Comparison of ENCODE assay signal across 26 cellular contexts in the genomic region with DNA sequence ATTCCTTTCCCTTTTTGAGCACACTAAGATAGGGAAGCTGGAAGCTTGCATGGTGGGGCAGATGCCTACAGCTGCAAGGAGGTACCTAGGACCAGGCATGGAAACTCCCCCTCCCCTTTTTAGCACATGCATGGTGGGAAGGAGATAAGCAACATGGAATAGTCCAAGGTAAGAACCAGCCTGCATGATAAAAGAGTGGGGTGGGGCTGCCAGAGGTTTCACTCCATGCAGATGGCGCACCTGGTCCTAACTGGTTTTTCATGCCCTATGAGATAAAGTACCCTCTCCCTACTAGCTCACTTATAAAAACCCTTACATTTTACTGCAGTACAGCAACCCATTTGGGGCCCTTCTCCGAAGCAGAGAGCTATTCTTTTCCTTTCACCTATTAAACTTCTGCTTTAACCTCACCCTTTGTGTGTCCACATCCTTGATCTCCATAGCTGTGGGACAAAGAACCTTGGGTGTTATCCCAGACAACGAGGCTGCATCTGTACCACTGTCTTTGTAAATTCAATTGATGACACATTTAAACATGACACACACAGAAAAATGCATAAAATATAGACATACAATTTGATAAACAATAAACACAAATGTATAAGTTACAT. TPM values are rescaled to one million over a fixed set of nuclear protein-coding genes. Genes with fewer than 3 reads are reported as not detected.
DNase-seq lines count a peak whose midpoint lies in the region; ATAC-seq and TF ChIP-seq lines count a peak whose summit lies in the region.
"Had no signal": no experiment of that assay in that cellular context is flagged by ENCODE, and none has a peak within 500 bp of the region (broad histone marks: within the 10 kb centered on the region; RNA-seq: fewer than 3 reads in every experiment).

No MANE protein-coding gene starts in this region.

- peak overlapping the region; percentile 1 to 81 (median 68) for H3K27ac Mint-ChIP-seq in nephron
- no peak overlapping the region for H3K27ac Mint-ChIP-seq in activated naive CD8-positive, alpha-beta T cell treated with anti-CD3 and anti-CD28 coated beads, Interleukin-2, amount 50 U/mL, for 24 hours
- no peak overlapping the region for H3K27ac Mint-ChIP-seq in chondrocyte (ENCODE audit: unreplicated experiment)
- H3K27ac Mint-ChIP-seq: CD14-positive monocyte; CD4-positive, alpha-beta memory T cell; CD4-positive, CD25-positive, alpha-beta regulatory T cell; CD8-positive, alpha-beta memory T cell had no signal

- H3K36me3 Mint-ChIP-seq in nephron (ENCODE audit: low read depth) (no peaks in the 10 kb centered on the region), chondrocyte (ENCODE audit: low read depth) (no peaks in the 10 kb centered on the region)
- no peaks in the 10 kb centered on the region for H3K36me3 Mint-ChIP-seq in activated naive CD8-positive, alpha-beta T cell treated with anti-CD3 and anti-CD28 coated beads, Interleukin-2, amount 50 U/mL, for 24 hours (ENCODE audit: low read depth)
- H3K36me3 Mint-ChIP-seq: CD14-positive monocyte; CD4-positive, alpha-beta memory T cell; CD4-positive, CD25-positive, alpha-beta regulatory T cell; CD8-positive, alpha-beta memory T cell had no signal

- peaks cover 0 to 14% (median 0%) of the 10 kb centered on the region in 4 donors for H3K27me3 ChIP-seq in esophagus muscularis mucosa
- H3K27me3 ChIP-seq: BE2C, BLaER1 had no signal

- intact Hi-C loops in esophagus muscularis mucosa (cut with DNase I), result no loop called here

- H3K4me3 Mint-ChIP-seq in nephron, result no peak overlapping the region
- no peak overlapping the region for H3K4me3 Mint-ChIP-seq in activated naive CD8-positive, alpha-beta T cell treated with anti-CD3 and anti-CD28 coated beads, Interleukin-2, amount 50 U/mL, for 24 hours
- H3K4me3 Mint-ChIP-seq in chondrocyte (ENCODE audit: unreplicated experiment), result no peak overlapping the region
- H3K4me3 Mint-ChIP-seq: CD14-positive monocyte; CD4-positive, alpha-beta memory T cell; CD8-positive, alpha-beta memory T cell had no signal

- H3K4me3 ChIP-seq in esophagus muscularis mucosa, result no peak overlapping the region
- H3K4me3 ChIP-seq: BLaER1, GM12878 had no signal

- 83% methylated on average over 3 of the region's 3 CpGs for WGBS in esophagus muscularis mucosa

- no peak overlapping the region for H3K27ac ChIP-seq in esophagus muscularis mucosa (replicated peaks in 1 of 4)
- H3K27ac ChIP-seq: BLaER1 had no signal

- no peaks in the 10 kb centered on the region for H3K36me3 ChIP-seq in esophagus muscularis mucosa
- H3K36me3 ChIP-seq: BE2C, BLaER1 had no signal

- TF ChIP-seq CTCF in esophagus muscularis mucosa (IDR thresholded peaks at IDR 0.05), result no peak
- no peak for TF ChIP-seq CTCF in nephron (IDR thresholded peaks at IDR 0.05; ENCODE audit: unreplicated experiment in 3 of 3)
- TF ChIP-seq CTCF in chondrocyte (IDR thresholded peaks at IDR 0.05), result no peak

- no peak for ATAC-seq in activated naive CD8-positive, alpha-beta T cell treated with anti-CD3 and anti-CD28 coated beads, Interleukin-2, amount 50 U/mL, for 24 hours
- ATAC-seq in HG02870 (IDR thresholded peaks at IDR 0.05; ENCODE audit: unreplicated experiment), result no peak
- ATAC-seq: GM12878 had no signal

- DNase-seq in esophagus muscularis mucosa (ENCODE audit: extremely low spot score) (peak; percentile 92), chondrocyte (ENCODE audit: low spot score) (no peak)
- no peak for DNase-seq in activated naive CD8-positive, alpha-beta T cell treated with anti-CD3 and anti-CD28 coated beads, Interleukin-2, amount 50 U/mL, for 24 hours
- DNase-seq: 8988T; ACHN; BE2C; C1 segment of cervical spinal cord; CD4-positive, alpha-beta memory T cell; CD4-positive, CD25-positive, alpha-beta regulatory T cell; CD8-positive, alpha-beta memory T cell; COR-L47; DMS 273 treated with DMSO at 0.1 percent for 48 hours; DMS153; DMS53; DMS79; DND-41; EL; GDM1 had no signal

- no peaks in the 10 kb centered on the region for H3K27me3 Mint-ChIP-seq in nephron (ENCODE audit: low read depth)
- H3K27me3 Mint-ChIP-seq in activated naive CD8-positive, alpha-beta T cell treated with anti-CD3 and anti-CD28 coated beads, Interleukin-2, amount 50 U/mL, for 24 hours, result peaks cover 34% of the 10 kb centered on the region
- peaks cover 30% of the 10 kb centered on the region for H3K27me3 Mint-ChIP-seq in chondrocyte (ENCODE audit: low read depth)

- H3K4me1 Mint-ChIP-seq in nephron, result no peaks in the 10 kb centered on the region
- no peaks in the 10 kb centered on the region for H3K4me1 Mint-ChIP-seq in activated naive CD8-positive, alpha-beta T cell treated with anti-CD3 and anti-CD28 coated beads, Interleukin-2, amount 50 U/mL, for 24 hours
- peaks cover 4% of the 10 kb centered on the region for H3K4me1 Mint-ChIP-seq in chondrocyte (ENCODE audit: low read depth)
- H3K4me1 Mint-ChIP-seq: CD14-positive monocyte; CD4-positive, CD25-positive, alpha-beta regulatory T cell; CD8-positive, alpha-beta memory T cell had no signal

- TF ChIP-seq POLR2A in esophagus muscularis mucosa (IDR thresholded peaks at IDR 0.05; ENCODE audit: low read depth), result no peak

- peaks cover 0 to 5% (median 2%) of the 10 kb centered on the region in 4 donors for H3K4me1 ChIP-seq in esophagus muscularis mucosa
- H3K4me1 ChIP-seq: BLaER1 had no signal

- no peak for TF ChIP-seq EP300 in esophagus muscularis mucosa (IDR thresholded peaks at IDR 0.05)

- H3K9me3 Mint-ChIP-seq in nephron, result no peaks in the 10 kb centered on the region
- no peaks in the 10 kb centered on the region for H3K9me3 Mint-ChIP-seq in activated naive CD8-positive, alpha-beta T cell treated with anti-CD3 and anti-CD28 coated beads, Interleukin-2, amount 50 U/mL, for 24 hours
- no peaks in the 10 kb centered on the region for H3K9me3 Mint-ChIP-seq in chondrocyte (ENCODE audit: low read depth)

- H3K9me3 ChIP-seq in esophagus muscularis mucosa, result no peaks in the 10 kb centered on the region
- H3K9me3 ChIP-seq: BE2C had no signal

RNA-seq across cellular contexts. Expression of gene VSTM5, which starts 40.1 kb away (rescaled TPM):
- under 1 TPM in 3 of 4 donors, not detected in 1; 0.17 to 0.39 (median 0.17) TPM for total RNA-seq in esophagus muscularis mucosa
- not detected in 3 replicates for total RNA-seq in chondrocyte
- total RNA-seq: A673; CD4-positive, alpha-beta memory T cell; CD4-positive, CD25-positive, alpha-beta regulatory T cell; CD8-positive, alpha-beta memory T cell; Daoy; G401; GM12878 had no signal

Comparison
In these comparisons a context has a peak if more than half of its experiments do, and no peak if none do; other contexts are left out.
1. H3K27ac Mint-ChIP-seq: peak in nephron (3 of 3); none in activated naive CD8-positive, alpha-beta T cell treated with anti-CD3 and anti-CD28 coated beads, Interleukin-2, amount 50 U/mL, for 24 hours (single experiment) and chondrocyte (single experiment).